ENCODE assay signal across 16 cellular contexts in genomic region chr1:31879981-31880608, GRCh38. TPM values are rescaled to one million over a fixed set of nuclear protein-coding genes. Genes with fewer than 3 reads are reported as not detected.
DNase-seq lines count a peak whose midpoint lies in the region; ATAC-seq and TF ChIP-seq lines count a peak whose summit lies in the region.
"Had no signal": no experiment of that assay in that cellular context is flagged by ENCODE, and none has a peak within 500 bp of the region (broad histone marks: within the 10 kb centered on the region; RNA-seq: fewer than 3 reads in every experiment).

No MANE protein-coding gene starts in this region.

- no peak overlapping the region for H3K4me3 Mint-ChIP-seq in GM23338
- H3K4me3 Mint-ChIP-seq in naive B cell = peak overlapping the region in 6 of 8 donors; percentile 13 to 78 (median 69)
- H3K4me3 Mint-ChIP-seq: activated naive CD8-positive, alpha-beta T cell; activated T-helper 1 cell treated with anti-CD3 and anti-CD28 coated beads, Interleukin-12 subunit alpha, Interleukin-12 subunit beta, Interleukin-2, Interleukin-4 antibody, amounts not matched to agents 30 ng/mL and 10 ng/mL and 1 ng/mL, durations not matched to agents 14 hours and 24 hours and 36 hours; nephron had no signal

- H3K9me3 Mint-ChIP-seq in GM23338 (no peaks in the 10 kb centered on the region), naive B cell (peaks cover 0 to 2% (median 0%) of the 10 kb centered on the region in 7 donors)
- H3K9me3 Mint-ChIP-seq: activated T-helper 1 cell treated with anti-CD3 and anti-CD28 coated beads, Interleukin-12 subunit alpha, Interleukin-12 subunit beta, Interleukin-2, Interleukin-4 antibody, amounts not matched to agents 30 ng/mL and 10 ng/mL and 1 ng/mL, durations not matched to agents 14 hours and 24 hours and 36 hours; nephron had no signal

- H3K4me3 ChIP-seq in GM23338 (no peak overlapping the region), SU-DHL-6 (ENCODE audit: insufficient read depth, low read length, poor library complexity, severe bottlenecking) (no peak overlapping the region), BE2C (ENCODE audit: low read depth, low read length) (no peak overlapping the region)
- H3K4me3 ChIP-seq: body of pancreas, SJSA1, upper lobe of right lung had no signal

- H3K36me3 Mint-ChIP-seq in GM23338 (ENCODE audit: low read depth) = no peaks in the 10 kb centered on the region
- H3K36me3 Mint-ChIP-seq in naive B cell = no peaks in the 10 kb centered on the region
- H3K36me3 Mint-ChIP-seq: activated naive CD8-positive, alpha-beta T cell had no signal

- no peak overlapping the region for H3K4me2 ChIP-seq in GM23338
- peak overlapping the region; percentile 68 for H3K4me2 ChIP-seq in SU-DHL-6 (ENCODE audit: low read depth, low read length, poor library complexity, severe bottlenecking)

- DNase-seq in DMS53 (lab: John Stamatoyannopoulos, UW) (peak; percentile 26), GM23338 (ENCODE audit: low spot score) (no peak), naive B cell (no peak), BE2C (no peak), NCI-H524 (lab: John Stamatoyannopoulos, UW) (no peak), NCI-H1048 (lab: John Stamatoyannopoulos, UW) (no peak)
- DNase-seq: body of pancreas; DMS 273 treated with DMSO at 0.1 percent for 48 hours; stimulated activated CD4-positive, alpha-beta T cell treated with anti-CD3 and anti-CD28 coated beads, Interleukin-2, amount 100 ng/mL, for 24 hours; upper lobe of right lung had no signal

- H2AFZ ChIP-seq in GM23338 = peak overlapping the region; percentile 74
- H2AFZ ChIP-seq in SU-DHL-6 (ENCODE audit: low read depth, low read length, severe bottlenecking) = peak overlapping the region; percentile 70

- H3F3A ChIP-seq in GM23338 (replicated peaks; ENCODE audit: low read depth) (no peaks in the 10 kb centered on the region), SU-DHL-6 (ENCODE audit: insufficient read depth) (peaks cover 10% of the 10 kb centered on the region)

- TF ChIP-seq CTCF in GM23338 (conservative IDR thresholded peaks at IDR 0.05; ENCODE audit: low read depth in 2 of 2) (no peak), SU-DHL-6 (IDR thresholded peaks at IDR 0.05; ENCODE audit: insufficient read depth, low read length, poor library complexity, severe bottlenecking) (no peak), BE2C (IDR thresholded peaks at IDR 0.05; ENCODE audit: low read depth, low read length) (no peak)

- H3K9me3 ChIP-seq in SU-DHL-6 (ENCODE audit: insufficient read depth, low read length) = no peaks in the 10 kb centered on the region
- no peaks in the 10 kb centered on the region for H3K9me3 ChIP-seq in BE2C
- H3K9me3 ChIP-seq: body of pancreas, SJSA1, upper lobe of right lung had no signal

- H3K27me3 ChIP-seq in GM23338 (ENCODE audit: insufficient read depth) (no peaks in the 10 kb centered on the region), SU-DHL-6 (ENCODE audit: low read length) (no peaks in the 10 kb centered on the region), BE2C (no peaks in the 10 kb centered on the region)
- H3K27me3 ChIP-seq: body of pancreas, SJSA1, upper lobe of right lung had no signal

- H3K36me3 ChIP-seq in GM23338 (ENCODE audit: insufficient read depth) = no peaks in the 10 kb centered on the region
- no peaks in the 10 kb centered on the region for H3K36me3 ChIP-seq in SU-DHL-6 (ENCODE audit: low read length)
- H3K36me3 ChIP-seq in BE2C = no peaks in the 10 kb centered on the region
- H3K36me3 ChIP-seq: SJSA1, upper lobe of right lung had no signal

- no peaks in the 10 kb centered on the region for H3K9me2 ChIP-seq in GM23338 (ENCODE audit: insufficient read depth)
- H3K9me2 ChIP-seq in SU-DHL-6 (replicated peaks; ENCODE audit: insufficient read depth, low read length) = no peaks in the 10 kb centered on the region

- H3K9ac ChIP-seq in SU-DHL-6 (ENCODE audit: low read length) = peak overlapping the region; percentile 43

- H3K4me1 ChIP-seq in GM23338 (ENCODE audit: insufficient read depth) (no peaks in the 10 kb centered on the region; the same call in 1 of the 2 replicates), BE2C (no peaks in the 10 kb centered on the region)
- H3K4me1 ChIP-seq: SJSA1, upper lobe of right lung had no signal

- H3K27ac Mint-ChIP-seq in GM23338 (no peak overlapping the region), naive B cell (peak overlapping the region in 2 of 6 donors; percentile 37 to 38)
- H3K27ac Mint-ChIP-seq: activated naive CD8-positive, alpha-beta T cell; activated T-helper 1 cell treated with anti-CD3 and anti-CD28 coated beads, Interleukin-12 subunit alpha, Interleukin-12 subunit beta, Interleukin-2, Interleukin-4 antibody, amounts not matched to agents 30 ng/mL and 10 ng/mL and 1 ng/mL, durations not matched to agents 14 hours and 24 hours and 36 hours; nephron had no signal

- no peaks in the 10 kb centered on the region for H3K79me2 ChIP-seq in GM23338 (replicated peaks; ENCODE audit: insufficient read depth)
- H3K79me2 ChIP-seq in SU-DHL-6 (ENCODE audit: insufficient read depth, low read length) = no peaks in the 10 kb centered on the region

- ATAC-seq in GM23338 (no peak), naive B cell (ENCODE audit: low read depth in 2 of 2) (no peak), HG02763 (IDR thresholded peaks at IDR 0.05; ENCODE audit: unreplicated experiment) (no peak)
- ATAC-seq: upper lobe of right lung had no signal

- no peaks in the 10 kb centered on the region for H4K20me1 ChIP-seq in GM23338 (replicated peaks; ENCODE audit: insufficient read depth)
- no peaks in the 10 kb centered on the region for H4K20me1 ChIP-seq in SU-DHL-6 (ENCODE audit: low read depth, low read length)

- no peaks in the 10 kb centered on the region for H3K27me3 Mint-ChIP-seq in GM23338 (ENCODE audit: insufficient read depth, low read depth, poor library complexity)
- H3K27me3 Mint-ChIP-seq in naive B cell = no peaks in the 10 kb centered on the region
- H3K27me3 Mint-ChIP-seq: activated naive CD8-positive, alpha-beta T cell had no signal

- no peak overlapping the region for H3K27ac ChIP-seq in GM23338 (ENCODE audit: low read depth)
- H3K27ac ChIP-seq in SU-DHL-6 (ENCODE audit: low read depth, low read length) = peak overlapping the region; percentile 86
- H3K27ac ChIP-seq: body of pancreas, SJSA1, upper lobe of right lung had no signal

- H3K4me1 Mint-ChIP-seq in GM23338 (peaks cover 3% of the 10 kb centered on the region; the same call in 1 of the 3 replicates), naive B cell (peaks cover 35 to 65% (median 38%) of the 10 kb centered on the region in 3 donors)

TF ChIP-seq in GM23338, 12 proteins besides CTCF, POLR2A, EP300 and RAD21 (continues in another document):
- no peak for TF ChIP-seq STAT1 (IDR thresholded peaks at IDR 0.05; ENCODE audit: unreplicated experiment)

RNA-seq across cellular contexts. Expression of gene PTP4A2, which starts 58.1 kb away (rescaled TPM):
- total RNA-seq in GM23338 (2014; rRNA removed; shearing (Covaris generic)) = 260 and 354 TPM in 2 replicates
- polyA plus RNA-seq in GM23338 (2016; fragmentation: Nextera tagmentation; extraction: Ambion mirVana) (138 and 153 TPM in 2 replicates), naive B cell (ENCODE audit: low read depth in 6 of 6) (100 to 1,000 TPM; 251 to 474 (median 307) TPM)
- 41.8 TPM for polyA plus RNA-seq in BE2C (2012; ENCODE audit: insufficient read depth, insufficient read length, low read depth)
